ENCODE assay signal across 11 cellular contexts in the genomic region with DNA sequence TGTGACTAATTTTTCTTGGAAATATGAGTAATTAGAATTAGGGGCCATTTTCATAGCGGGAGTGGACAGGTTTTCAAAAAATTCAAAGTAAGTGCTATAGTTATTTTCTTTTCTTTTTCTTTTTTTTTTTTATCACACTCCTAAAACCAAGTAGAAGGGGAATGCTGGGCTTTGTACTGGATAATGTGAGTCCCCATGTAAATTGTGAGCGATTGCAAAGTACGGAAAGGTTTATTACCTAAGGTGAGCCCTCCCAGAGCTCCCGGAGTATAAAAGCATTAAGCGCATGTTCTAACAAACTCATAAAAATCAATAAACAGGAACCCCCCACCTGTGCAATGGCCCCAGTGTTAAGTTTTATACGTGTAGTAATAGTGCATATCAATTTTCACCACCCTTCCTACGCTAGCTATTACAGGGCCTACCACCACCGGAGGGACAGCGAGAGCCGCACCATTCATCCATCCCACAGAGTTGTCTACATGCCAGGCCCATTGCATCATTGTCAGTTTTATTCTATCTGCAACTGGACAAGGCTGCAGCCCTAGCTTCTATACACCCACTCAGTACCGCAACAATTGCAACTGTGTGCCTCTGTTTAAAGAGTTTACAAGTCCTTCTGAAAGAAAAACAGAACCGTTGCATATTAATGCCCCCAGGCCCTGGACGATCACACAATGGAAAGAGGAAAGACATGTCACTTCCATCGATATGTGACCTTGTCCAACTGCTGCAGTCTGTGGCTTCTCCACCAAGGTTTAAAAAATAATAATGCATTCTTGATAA. TPM values are rescaled to one million over a fixed set of nuclear protein-coding genes. Genes with fewer than 3 reads are reported as not detected.
DNase-seq lines count a peak whose midpoint lies in the region; FAIRE-seq and TF ChIP-seq lines count a peak whose summit lies in the region.
"Had no signal": no experiment of that assay in that cellular context is flagged by ENCODE, and none has a peak within 500 bp of the region (broad histone marks: within the 10 kb centered on the region; RNA-seq: fewer than 3 reads in every experiment).

No MANE protein-coding gene starts in this region.

- peak overlapping the region; percentile 42 for H3K27ac ChIP-seq in HEK293 (ENCODE audit: extremely low read depth, low read depth, low read length)
- H3K27ac ChIP-seq in smooth muscle cell (ENCODE audit: low read depth): peak overlapping the region; percentile 97
- H3K27ac ChIP-seq: VCaP had no signal

- H3K9me3 Mint-ChIP-seq in brain: no peaks in the 10 kb centered on the region
- H3K9me3 Mint-ChIP-seq: naive B cell had no signal

- no peak overlapping the region for H2AFZ ChIP-seq in smooth muscle cell (ENCODE audit: low read depth)

- H3K27me3 ChIP-seq in smooth muscle cell (ENCODE audit: low read depth): no peaks in the 10 kb centered on the region

- POLR2A ChIA-PET in HEK293 (lab: Yijun Ruan, JAX): interaction anchor here (1.0 kb wide), 1 partner anchor 63 kb away, joined by 3 read pairs; no protein-coding TSS in a partner anchor

- H3K36me3 Mint-ChIP-seq in brain: peaks cover 18% of the 10 kb centered on the region

- peak overlapping the region; percentile 81 for H3K9ac ChIP-seq in smooth muscle cell (ENCODE audit: low read depth)

- H3K36me3 ChIP-seq in HEK293 (ENCODE audit: control insufficient read depth in 2 of 2, insufficient read depth in 1 of 2, low read length in 2 of 2) (no peaks in the 10 kb centered on the region), smooth muscle cell (ENCODE audit: low read depth) (no peaks in the 10 kb centered on the region)

- no peaks in the 10 kb centered on the region for H3K9me3 ChIP-seq in HEK293 (ENCODE audit: control insufficient read depth, insufficient read depth, low read depth, low read length)
- H3K9me3 ChIP-seq in smooth muscle cell (replicated peaks; ENCODE audit: low read depth): no peaks in the 10 kb centered on the region

- H3K4me1 ChIP-seq in HEK293 (ENCODE audit: control insufficient read depth, insufficient read depth, low read length) (peaks cover 43% of the 10 kb centered on the region), smooth muscle cell (ENCODE audit: low read depth) (peaks cover 53% of the 10 kb centered on the region)

- DNase-seq in inferior parietal cortex (ENCODE audit: extremely low spot score) (peak; percentile 89), smooth muscle cell (lab: John Stamatoyannopoulos, UW; ENCODE audit: unreplicated experiment) (no peak), GM19239 (ENCODE audit: insufficient read length, low spot score) (no peak), NCI-H1105 treated with DMSO at 0.1 percent for 48 hours (lab: John Stamatoyannopoulos, UW) (no peak), amniotic stem cell (lab: John Stamatoyannopoulos, UW) (no peak), activated gamma-delta T cell (lab: John Stamatoyannopoulos, UW) (no peak)
- DNase-seq: naive B cell, NCI-H446 treated with DMSO at 0.1 percent for 48 hours had no signal

- WGBS in smooth muscle cell (ENCODE audit: low lambda C conversion rate): 41% methylated on average over 14 of the region's 14 CpGs

- TF ChIP-seq CTCF in HEK293 (tag by site-specific recombination; IDR thresholded peaks at IDR 0.05): no peak
- TF ChIP-seq CTCF in brain (conservative IDR thresholded peaks at IDR 0.05): no peak
- no peak for TF ChIP-seq CTCF in smooth muscle cell (IDR thresholded peaks at IDR 0.05; ENCODE audit: borderline replicate concordance, insufficient read depth, poor library complexity, severe bottlenecking)

- H3K79me2 ChIP-seq in smooth muscle cell (ENCODE audit: low read depth): peaks cover 98% of the 10 kb centered on the region

- no peak overlapping the region for H3K4me3 ChIP-seq in HEK293 (ENCODE audit: low read depth, low read length)
- no peak overlapping the region for H3K4me3 ChIP-seq in smooth muscle cell

- peaks cover 100% of the 10 kb centered on the region for H3K4me1 Mint-ChIP-seq in brain

- CTCF ChIA-PET in HEK293 (lab: Yijun Ruan, JAX): interaction anchor here (0.6 kb wide), 1 partner anchor 243 kb away, joined by 4 read pairs; no protein-coding TSS in a partner anchor

- peak overlapping the region; percentile 72 for H3K4me2 ChIP-seq in smooth muscle cell

- peaks cover 15% of the 10 kb centered on the region for H3F3A ChIP-seq in smooth muscle cell (ENCODE audit: low read depth)

- peak overlapping the region; percentile 27 to 93 (median 85) for H3K27ac Mint-ChIP-seq in brain

- peak overlapping the region in 4 of 5 experiments; percentile 12 to 65 (median 41) for H3K4me3 Mint-ChIP-seq in brain
- H3K4me3 Mint-ChIP-seq: naive B cell had no signal

- no peak for FAIRE-seq in GM19239 (lab: Jason Lieb, UNC)

- peaks cover 88% of the 10 kb centered on the region for H4K20me1 ChIP-seq in smooth muscle cell (ENCODE audit: low read depth)

- peaks cover 6% of the 10 kb centered on the region for H3K27me3 Mint-ChIP-seq in brain
- H3K27me3 Mint-ChIP-seq: naive B cell had no signal

TF ChIP-seq in HEK293, 187 proteins besides CTCF, POLR2A, EP300 and RAD21 (continues in another document):
- TF ChIP-seq ZNF501 (tag by site-specific recombination; IDR thresholded peaks at IDR 0.05): no peak
- TF ChIP-seq ZNF660 (tag by site-specific recombination; IDR thresholded peaks at IDR 0.05): peak; percentile 33; the same call in 1 of the 2 replicates
- TF ChIP-seq ZNF558 (tag by site-specific recombination; IDR thresholded peaks at IDR 0.05): 0 out of 2 replicates have a peak, but pooled peaks have one; percentile 23
- TF ChIP-seq EGR2 (tag by site-specific recombination; IDR thresholded peaks at IDR 0.05; ENCODE audit: low read depth): peak; percentile 91
- TF ChIP-seq, protein P1, sequence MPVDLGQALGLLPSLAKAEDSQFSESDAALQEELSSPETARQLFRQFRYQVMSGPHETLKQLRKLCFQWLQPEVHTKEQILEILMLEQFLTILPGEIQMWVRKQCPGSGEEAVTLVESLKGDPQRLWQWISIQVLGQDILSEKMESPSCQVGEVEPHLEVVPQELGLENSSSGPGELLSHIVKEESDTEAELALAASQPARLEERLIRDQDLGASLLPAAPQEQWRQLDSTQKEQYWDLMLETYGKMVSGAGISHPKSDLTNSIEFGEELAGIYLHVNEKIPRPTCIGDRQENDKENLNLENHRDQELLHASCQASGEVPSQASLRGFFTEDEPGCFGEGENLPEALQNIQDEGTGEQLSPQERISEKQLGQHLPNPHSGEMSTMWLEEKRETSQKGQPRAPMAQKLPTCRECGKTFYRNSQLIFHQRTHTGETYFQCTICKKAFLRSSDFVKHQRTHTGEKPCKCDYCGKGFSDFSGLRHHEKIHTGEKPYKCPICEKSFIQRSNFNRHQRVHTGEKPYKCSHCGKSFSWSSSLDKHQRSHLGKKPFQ (tag by site-specific recombination; IDR thresholded peaks at IDR 0.05): peak; percentile 67; the same call in 1 of the 2 replicates
- peak; percentile 79 for TF ChIP-seq MZF1 (tag by site-specific recombination; IDR thresholded peaks at IDR 0.05; ENCODE audit: borderline replicate concordance)
- TF ChIP-seq, protein P2, sequence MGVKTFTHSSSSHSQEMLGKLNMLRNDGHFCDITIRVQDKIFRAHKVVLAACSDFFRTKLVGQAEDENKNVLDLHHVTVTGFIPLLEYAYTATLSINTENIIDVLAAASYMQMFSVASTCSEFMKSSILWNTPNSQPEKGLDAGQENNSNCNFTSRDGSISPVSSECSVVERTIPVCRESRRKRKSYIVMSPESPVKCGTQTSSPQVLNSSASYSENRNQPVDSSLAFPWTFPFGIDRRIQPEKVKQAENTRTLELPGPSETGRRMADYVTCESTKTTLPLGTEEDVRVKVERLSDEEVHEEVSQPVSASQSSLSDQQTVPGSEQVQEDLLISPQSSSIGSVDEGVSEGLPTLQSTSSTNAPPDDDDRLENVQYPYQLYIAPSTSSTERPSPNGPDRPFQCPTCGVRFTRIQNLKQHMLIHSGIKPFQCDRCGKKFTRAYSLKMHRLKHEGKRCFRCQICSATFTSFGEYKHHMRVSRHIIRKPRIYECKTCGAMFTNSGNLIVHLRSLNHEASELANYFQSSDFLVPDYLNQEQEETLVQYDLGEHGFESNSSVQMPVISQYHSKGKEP (tag by site-specific recombination; IDR thresholded peaks at IDR 0.05): peak; percentile 98
- peak; percentile 59 for TF ChIP-seq ZXDB (tag by site-specific recombination; IDR thresholded peaks at IDR 0.05)
- no peak for TF ChIP-seq ZNF830 (tag by site-specific recombination; IDR thresholded peaks at IDR 0.05; ENCODE audit: low read depth)
- TF ChIP-seq ZNF843 (tag by site-specific recombination; IDR thresholded peaks at IDR 0.05): peak; percentile 96
- peak; percentile 44; the same call in 1 of the 2 replicates for TF ChIP-seq KLF8 (tag by site-specific recombination; IDR thresholded peaks at IDR 0.05)
- TF ChIP-seq GLIS1 (tag by site-specific recombination; IDR thresholded peaks at IDR 0.05): peak; percentile 97
- TF ChIP-seq, protein P3, sequence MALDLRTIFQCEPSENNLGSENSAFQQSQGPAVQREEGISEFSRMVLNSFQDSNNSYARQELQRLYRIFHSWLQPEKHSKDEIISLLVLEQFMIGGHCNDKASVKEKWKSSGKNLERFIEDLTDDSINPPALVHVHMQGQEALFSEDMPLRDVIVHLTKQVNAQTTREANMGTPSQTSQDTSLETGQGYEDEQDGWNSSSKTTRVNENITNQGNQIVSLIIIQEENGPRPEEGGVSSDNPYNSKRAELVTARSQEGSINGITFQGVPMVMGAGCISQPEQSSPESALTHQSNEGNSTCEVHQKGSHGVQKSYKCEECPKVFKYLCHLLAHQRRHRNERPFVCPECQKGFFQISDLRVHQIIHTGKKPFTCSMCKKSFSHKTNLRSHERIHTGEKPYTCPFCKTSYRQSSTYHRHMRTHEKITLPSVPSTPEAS (tag by site-specific recombination; IDR thresholded peaks at IDR 0.05): no peak
- peak; percentile 45; the same call in 1 of the 2 replicates for TF ChIP-seq ZNF596 (tag by site-specific recombination; IDR thresholded peaks at IDR 0.05)

RNA-seq across cellular contexts. Expression of a gene that starts 58.7 kb away (rescaled TPM):
- 28.2 TPM for polyA plus RNA-seq in brain (ENCODE audit: insufficient read depth, low read depth, low replicate concordance)
- 148 and 158 TPM in 2 replicates for total RNA-seq in smooth muscle cell
- 50.8 and 67.5 TPM in 2 replicates for polyA plus RNA-seq in smooth muscle cell
